8 cellular contexts compared by ENCODE assay signal in the genomic region with DNA sequence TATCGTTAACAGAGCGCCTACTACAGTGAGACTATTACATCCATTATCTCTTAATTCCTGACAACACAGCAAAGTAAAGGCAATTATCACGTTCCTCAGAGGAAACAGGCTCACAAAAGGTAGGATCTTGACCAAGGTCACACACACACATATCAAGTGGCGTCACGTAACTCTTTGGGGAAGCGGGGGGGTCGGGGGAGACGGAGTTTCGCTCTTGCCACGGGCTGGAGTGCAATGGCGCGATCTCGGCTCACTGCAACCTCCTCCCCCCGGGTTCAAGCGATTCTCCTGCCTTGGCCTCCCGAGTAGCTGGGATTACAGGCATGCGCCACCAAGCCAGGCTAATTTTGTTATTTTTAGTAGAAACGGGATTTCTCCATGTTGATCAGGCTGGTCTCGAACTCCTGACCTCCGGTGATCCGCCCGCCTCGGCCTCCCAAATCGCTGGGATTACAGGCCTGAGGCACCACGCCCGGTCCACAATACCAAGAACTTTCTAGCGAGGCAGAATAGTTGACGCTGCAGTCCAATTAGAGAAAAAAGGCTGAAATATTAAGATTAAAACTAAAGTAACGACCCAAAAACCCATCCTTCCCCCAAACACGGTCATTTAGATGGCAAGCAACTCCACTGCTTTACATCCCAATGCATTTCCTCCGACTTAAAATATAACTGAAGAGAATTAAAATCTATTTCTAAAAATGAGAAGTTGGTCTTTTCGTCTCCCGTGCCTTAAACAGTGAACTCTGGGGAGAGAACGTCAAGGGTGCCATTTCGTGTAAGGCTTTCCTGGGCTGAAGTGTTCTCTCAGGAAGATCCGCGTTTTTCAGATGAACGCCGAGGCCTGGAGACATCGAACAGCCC. TPM values are rescaled to one million over a fixed set of nuclear protein-coding genes. Genes with fewer than 3 reads are reported as not detected.
DNase-seq lines count a peak whose midpoint lies in the region; ATAC-seq, FAIRE-seq and TF ChIP-seq lines count a peak whose summit lies in the region.

No MANE protein-coding gene starts in this region.

- no peak for TF ChIP-seq CTCF in kidney (IDR thresholded peaks at IDR 0.05; ENCODE audit: borderline replicate concordance, extremely low read depth, insufficient read depth)

- H3K9me3 ChIP-seq in T-helper 17 cell (ENCODE audit: control insufficient read depth, low read length, poor library complexity, severe bottlenecking) (no peaks in the 10 kb centered on the region), kidney (ENCODE audit: control insufficient read depth in 1 of 2, low read length in 2 of 2) (no peaks in the 10 kb centered on the region)

- H3K36me3 Mint-ChIP-seq in T-helper 17 cell (ENCODE audit: low read depth), result peaks cover 6% of the 10 kb centered on the region

- H3K4me3 Mint-ChIP-seq in T-helper 17 cell, result peak overlapping the region; percentile 99

- H3K27ac ChIP-seq in kidney (ENCODE audit: low read depth in 2 of 2, low read length in 2 of 2), result peak overlapping the region; percentile 100

- H3K27me3 Mint-ChIP-seq in T-helper 17 cell, result no peaks in the 10 kb centered on the region

- no peak for ATAC-seq in T-helper 17 cell
- no peak for ATAC-seq in left lobe of liver

- in situ Hi-C loops in ACHN (cut with HindIII; ENCODE audit: low pct_ligation_motif_present, low pct_unique_long_range_greater_than_20kb, low sequenced_read_pairs), result no loop called here

- peak overlapping the region; percentile 99 to 100 for H3K9ac ChIP-seq in kidney (ENCODE audit: low read length in 2 of 2)

- H3K4me3 ChIP-seq in kidney (ENCODE audit: low read length in 2 of 2), result peak overlapping the region; percentile 84 to 92

- H3K27ac Mint-ChIP-seq in T-helper 17 cell, result peak overlapping the region; percentile 98

- intact Hi-C loops in kidney (cut with DNase I), result no loop called here

- DNase-seq in ACHN (peak; percentile 44), HCEC 1CT (peak; percentile 41), T-helper 17 cell (peak; percentile 30 to 38 (median 36)), astrocyte of the hippocampus (ENCODE audit: low read depth, low spot score) (peak; percentile 65), kidney (peak; percentile 82), left lobe of liver (ENCODE audit: low spot score) (no peak), cortex of kidney (lab: John Stamatoyannopoulos, UW) (no peak)
- DNase-seq in stimulated activated CD4-positive, alpha-beta T cell treated with anti-CD3 and anti-CD28 coated beads, Interleukin-2, amount 100 ng/mL, for 48 hours, result peak; percentile 47 to 53

- H3K36me3 ChIP-seq in kidney (ENCODE audit: control insufficient read depth in 1 of 2, insufficient read depth in 2 of 2, low read length in 2 of 2), result peaks cover 4 to 27% of the 10 kb centered on the region in 2 donors

- peaks cover 47% of the 10 kb centered on the region for H3K4me1 Mint-ChIP-seq in T-helper 17 cell

- peaks cover 21% of the 10 kb centered on the region in 2 donors for H3K4me1 ChIP-seq in kidney (ENCODE audit: control insufficient read depth in 1 of 2, insufficient read depth in 1 of 2, low read depth in 1 of 2, low read length in 2 of 2)

- FAIRE-seq in kidney (lab: Jason Lieb, UNC), result no peak

RNA-seq across cellular contexts. Expression of gene DDX17, which starts 1.1 kb away (rescaled TPM):
- total RNA-seq in T-helper 17 cell (100 to 1,000 TPM; 526 to 546 TPM), kidney (509 TPM), left lobe of liver (174 TPM)
- 133 TPM for polyA plus RNA-seq in kidney (ENCODE audit: insufficient read depth, low read depth, low replicate concordance)

RNA-seq across cellular contexts. Expression of gene KDELR3, which starts 37.1 kb away (rescaled TPM):
- total RNA-seq in T-helper 17 cell (not detected), kidney (16.7 TPM), left lobe of liver (15.2 TPM)
- 11.4 TPM for polyA plus RNA-seq in kidney (ENCODE audit: insufficient read depth, low read depth, low replicate concordance)

RNA-seq across cellular contexts. Expression of gene KCNJ4, which starts 50.0 kb away (rescaled TPM):
- total RNA-seq in T-helper 17 cell, result not detected
- total RNA-seq in kidney, result 0.13 TPM
- not detected for polyA plus RNA-seq in kidney (ENCODE audit: insufficient read depth, low read depth, low replicate concordance)
- not detected for total RNA-seq in left lobe of liver

Comparison
In these comparisons a context has a peak if more than half of its experiments do, and no peak if none do; other contexts are left out.
1. DNase-seq: peak in ACHN (single experiment), HCEC 1CT (single experiment), T-helper 17 cell (3 of 3), astrocyte of the hippocampus (single experiment), kidney (single experiment) and stimulated activated CD4-positive, alpha-beta T cell treated with anti-CD3 and anti-CD28 coated beads, Interleukin-2, amount 100 ng/mL, for 48 hours (2 of 2); none in left lobe of liver (single experiment) and cortex of kidney (single experiment).
2. RNA of gene KDELR3, which starts 37.1 kb away (total RNA-seq): 16.7 TPM in kidney (single experiment) and 15.2 TPM in left lobe of liver (single experiment); not detected in T-helper 17 cell; every median in the first group is over 10 times any median in the second.